1 cellular context compared by ENCODE assay signal in genomic region chr13:23506821-23507210, GRCh38.
TF ChIP-seq lines count a peak whose summit lies in the region.

No MANE protein-coding gene starts in this region.

TF ChIP-seq in SK-N-SH treated with all-trans-retinoic acid at 6 μM for 48 hours, 23 proteins besides CTCF, POLR2A, EP300 and RAD21 (continued from another document):
- no peak for TF ChIP-seq GLIS3 (CRISPR knock-in tag; IDR thresholded peaks at IDR 0.05)
- no peak for TF ChIP-seq TCF4 (CRISPR knock-in tag; IDR thresholded peaks at IDR 0.05; ENCODE audit: borderline replicate concordance)
- 0 out of 2 replicates have a peak, but pooled peaks have one; percentile 27 for TF ChIP-seq PATZ1 (CRISPR knock-in tag; IDR thresholded peaks at IDR 0.05; ENCODE audit: borderline replicate concordance)
- peak; percentile 5; the same call in 1 of the 2 replicates for TF ChIP-seq ZNF8 (CRISPR knock-in tag; IDR thresholded peaks at IDR 0.05)
- TF ChIP-seq SNAI2 (CRISPR knock-in tag; IDR thresholded peaks at IDR 0.05), result peak; percentile 92
TF ChIP-seq in SK-N-SH treated with all-trans-retinoic acid at 6 μM for 48 hours: peak in this region for 10.
